In the genomic region with DNA sequence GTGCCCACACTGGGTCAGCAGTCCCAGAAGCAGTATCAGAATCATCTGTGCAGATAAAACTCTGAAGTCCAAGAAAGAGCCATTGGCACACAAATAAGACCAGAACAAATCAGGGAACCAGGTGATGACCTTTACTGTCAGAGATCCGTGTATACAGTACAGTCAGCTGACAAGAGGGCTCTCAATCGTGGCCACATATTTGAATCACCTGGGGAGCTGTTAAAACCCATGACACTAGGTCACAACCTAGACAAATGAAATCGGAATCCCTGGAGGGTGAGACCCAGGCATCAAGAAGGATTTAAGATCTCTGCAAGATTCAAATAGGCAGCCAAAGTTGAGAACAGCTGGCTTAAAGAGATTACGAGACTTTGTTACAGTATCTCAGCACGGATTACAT, we compare ENCODE assay signal across 21 cellular contexts.
A peak's percentile ranks its signal among the peaks of the same experiment; 100 is the strongest.
DNase-seq lines count a peak whose midpoint lies in the region; ATAC-seq and TF ChIP-seq lines count a peak whose summit lies in the region.
"Had no signal": no experiment of that assay in that cellular context is flagged by ENCODE, and none has a peak within 500 bp of the region (broad histone marks: within the 10 kb centered on the region; RNA-seq: fewer than 3 reads in every experiment).

No MANE protein-coding gene starts in this region.

- no peaks in the 10 kb centered on the region for H3K27me3 Mint-ChIP-seq in activated T-cell treated with anti-CD3 and anti-CD28 coated beads, Interleukin-2, amount 50 U/mL, for 24 hours
- H3K27me3 Mint-ChIP-seq in T-helper 17 cell (peaks cover 2% of the 10 kb centered on the region), MCF 10A (ENCODE audit: insufficient read depth, unreplicated experiment) (no peaks in the 10 kb centered on the region)
- H3K27me3 Mint-ChIP-seq in central memory CD8-positive, alpha-beta T cell = no peaks in the 10 kb centered on the region

- H3K9me3 ChIP-seq in T-helper 17 cell (ENCODE audit: control insufficient read depth, low read length, poor library complexity, severe bottlenecking) = peaks cover 3% of the 10 kb centered on the region
- H3K9me3 ChIP-seq: BE2C, Caco-2, psoas muscle, SJCRH30, suprapubic skin had no signal

- CTCF ChIA-PET in MCF 10A (lab: Yijun Ruan, JAX) = interaction anchor here (0.6 to 1.8 kb wide), 3 partner anchors 21 to 960 kb away, joined by 3 to 8 read pairs (median 3); a partner anchor contains a TSS

- POLR2A ChIA-PET in MCF 10A (lab: Yijun Ruan, JAX) = no interaction called here

- peaks cover 54% of the 10 kb centered on the region for H3K4me1 Mint-ChIP-seq in activated T-cell treated with anti-CD3 and anti-CD28 coated beads, Interleukin-2, amount 50 U/mL, for 24 hours (ENCODE audit: low read depth)
- H3K4me1 Mint-ChIP-seq in T-helper 17 cell (peaks cover 22% of the 10 kb centered on the region), MCF 10A (ENCODE audit: insufficient read depth, unreplicated experiment) (no peaks in the 10 kb centered on the region)
- H3K4me1 Mint-ChIP-seq in central memory CD8-positive, alpha-beta T cell = peaks cover 79% of the 10 kb centered on the region
- H3K4me1 Mint-ChIP-seq in stimulated activated effector memory CD8-positive, alpha-beta T cell treated with anti-CD3 and anti-CD28 coated beads, Interleukin-12 subunit alpha, Interleukin-12 subunit beta, amount 100 ng/mL, for 72 hours = peaks cover 52% of the 10 kb centered on the region

- no TSS peak for BruUV-seq in MCF 10A (replicated peaks; lab: Mats Ljungman, UMichigan)

- no peak for DNase-seq in activated T-cell treated with anti-CD3 and anti-CD28 coated beads, Interleukin-2, amount 50 U/mL, for 24 hours
- no peak for DNase-seq in activated T-cell treated with anti-CD3 and anti-CD28 coated beads, Interleukin-2, amount 50 U/mL, for 48 hours
- DNase-seq in T-helper 17 cell = no peak
- DNase-seq in central memory CD8-positive, alpha-beta T cell (ENCODE audit: low spot score in 2 of 2) = no peak
- no peak for DNase-seq in stimulated activated effector memory CD8-positive, alpha-beta T cell treated with anti-CD3 and anti-CD28 coated beads, Interleukin-12 subunit alpha, Interleukin-12 subunit beta, amount 100 ng/mL, for 72 hours (ENCODE audit: low spot score in 2 of 2)
- DNase-seq in MCF 10A (ENCODE audit: unreplicated experiment) = no peak
- DNase-seq in NCI-H226 = no peak
- DNase-seq in SK-N-DZ (ENCODE audit: low spot score) = no peak
- DNase-seq: activated CD8-positive, alpha-beta memory T cell treated with anti-CD3 and anti-CD28 coated beads for 24 hours; BE2C; Caco-2; DMS79 treated with DMSO at 0.1 percent for 48 hours; glutamatergic neuron; GM23248; NCI-H1417 treated with DMSO at 0.1 percent for 48 hours; NCI-H2107; NCI-H510A; nucleus accumbens; psoas muscle had no signal

- no peak for ATAC-seq in T-helper 17 cell
- ATAC-seq in central memory CD8-positive, alpha-beta T cell (replicated peaks; ENCODE audit: extremely low read depth, poor library complexity, severe bottlenecking) = no peak
- ATAC-seq in stimulated activated effector memory CD8-positive, alpha-beta T cell treated with anti-CD3 and anti-CD28 coated beads, Interleukin-12 subunit alpha, Interleukin-12 subunit beta, amount 100 ng/mL, for 72 hours = no peak
- ATAC-seq: psoas muscle had no signal

- intact Hi-C loops in MCF 10A (cut with micrococcal nuclease) = no loop called here

- TF ChIP-seq CTCF in MCF 10A (IDR thresholded peaks at IDR 0.05; ENCODE audit: unreplicated experiment) = no peak

- H3K36me3 Mint-ChIP-seq in activated T-cell treated with anti-CD3 and anti-CD28 coated beads, Interleukin-2, amount 50 U/mL, for 24 hours (ENCODE audit: low read depth) = peaks cover 26% of the 10 kb centered on the region
- H3K36me3 Mint-ChIP-seq in T-helper 17 cell (ENCODE audit: low read depth) = no peaks in the 10 kb centered on the region
- H3K36me3 Mint-ChIP-seq in central memory CD8-positive, alpha-beta T cell (ENCODE audit: insufficient read depth) = peaks cover 12% of the 10 kb centered on the region
- peaks cover 55% of the 10 kb centered on the region for H3K36me3 Mint-ChIP-seq in stimulated activated effector memory CD8-positive, alpha-beta T cell treated with anti-CD3 and anti-CD28 coated beads, Interleukin-12 subunit alpha, Interleukin-12 subunit beta, amount 100 ng/mL, for 72 hours
- H3K36me3 Mint-ChIP-seq in MCF 10A (ENCODE audit: insufficient read depth, unreplicated experiment) = no peaks in the 10 kb centered on the region

- H3K9me3 Mint-ChIP-seq in activated T-cell treated with anti-CD3 and anti-CD28 coated beads, Interleukin-2, amount 50 U/mL, for 24 hours = no peaks in the 10 kb centered on the region
- H3K9me3 Mint-ChIP-seq in central memory CD8-positive, alpha-beta T cell = no peaks in the 10 kb centered on the region
- H3K9me3 Mint-ChIP-seq in stimulated activated effector memory CD8-positive, alpha-beta T cell treated with anti-CD3 and anti-CD28 coated beads, Interleukin-12 subunit alpha, Interleukin-12 subunit beta, amount 100 ng/mL, for 72 hours = no peaks in the 10 kb centered on the region
- no peaks in the 10 kb centered on the region for H3K9me3 Mint-ChIP-seq in MCF 10A (ENCODE audit: unreplicated experiment)

- H3K27ac Mint-ChIP-seq in activated T-cell treated with anti-CD3 and anti-CD28 coated beads, Interleukin-2, amount 50 U/mL, for 24 hours = peak overlapping the region; percentile 85
- peak overlapping the region; percentile 94 for H3K27ac Mint-ChIP-seq in T-helper 17 cell
- peak overlapping the region; percentile 76 for H3K27ac Mint-ChIP-seq in central memory CD8-positive, alpha-beta T cell (ENCODE audit: low read depth)
- peak overlapping the region; percentile 90 for H3K27ac Mint-ChIP-seq in stimulated activated effector memory CD8-positive, alpha-beta T cell treated with anti-CD3 and anti-CD28 coated beads, Interleukin-12 subunit alpha, Interleukin-12 subunit beta, amount 100 ng/mL, for 72 hours
- no peak overlapping the region for H3K27ac Mint-ChIP-seq in MCF 10A (ENCODE audit: low read depth, unreplicated experiment)

- H3K4me3 Mint-ChIP-seq in activated T-cell treated with anti-CD3 and anti-CD28 coated beads, Interleukin-2, amount 50 U/mL, for 24 hours = peak overlapping the region; percentile 29
- no peak overlapping the region for H3K4me3 Mint-ChIP-seq in T-helper 17 cell
- H3K4me3 Mint-ChIP-seq in central memory CD8-positive, alpha-beta T cell = peak overlapping the region; percentile 75
- peak overlapping the region; percentile 72 for H3K4me3 Mint-ChIP-seq in stimulated activated effector memory CD8-positive, alpha-beta T cell treated with anti-CD3 and anti-CD28 coated beads, Interleukin-12 subunit alpha, Interleukin-12 subunit beta, amount 100 ng/mL, for 72 hours
- H3K4me3 Mint-ChIP-seq in MCF 10A (ENCODE audit: unreplicated experiment) = no peak overlapping the region

Comparison
In these comparisons a context has a peak if more than half of its experiments do, and no peak if none do; other contexts are left out.
1. H3K4me3 Mint-ChIP-seq: peak in activated T-cell treated with anti-CD3 and anti-CD28 coated beads, Interleukin-2, amount 50 U/mL, for 24 hours (single experiment), central memory CD8-positive, alpha-beta T cell (single experiment) and stimulated activated effector memory CD8-positive, alpha-beta T cell treated with anti-CD3 and anti-CD28 coated beads, Interleukin-12 subunit alpha, Interleukin-12 subunit beta, amount 100 ng/mL, for 72 hours (single experiment); none in T-helper 17 cell (single experiment) and MCF 10A (single experiment).